ENCODE assay signal across 8 cellular contexts in the genomic region with DNA sequence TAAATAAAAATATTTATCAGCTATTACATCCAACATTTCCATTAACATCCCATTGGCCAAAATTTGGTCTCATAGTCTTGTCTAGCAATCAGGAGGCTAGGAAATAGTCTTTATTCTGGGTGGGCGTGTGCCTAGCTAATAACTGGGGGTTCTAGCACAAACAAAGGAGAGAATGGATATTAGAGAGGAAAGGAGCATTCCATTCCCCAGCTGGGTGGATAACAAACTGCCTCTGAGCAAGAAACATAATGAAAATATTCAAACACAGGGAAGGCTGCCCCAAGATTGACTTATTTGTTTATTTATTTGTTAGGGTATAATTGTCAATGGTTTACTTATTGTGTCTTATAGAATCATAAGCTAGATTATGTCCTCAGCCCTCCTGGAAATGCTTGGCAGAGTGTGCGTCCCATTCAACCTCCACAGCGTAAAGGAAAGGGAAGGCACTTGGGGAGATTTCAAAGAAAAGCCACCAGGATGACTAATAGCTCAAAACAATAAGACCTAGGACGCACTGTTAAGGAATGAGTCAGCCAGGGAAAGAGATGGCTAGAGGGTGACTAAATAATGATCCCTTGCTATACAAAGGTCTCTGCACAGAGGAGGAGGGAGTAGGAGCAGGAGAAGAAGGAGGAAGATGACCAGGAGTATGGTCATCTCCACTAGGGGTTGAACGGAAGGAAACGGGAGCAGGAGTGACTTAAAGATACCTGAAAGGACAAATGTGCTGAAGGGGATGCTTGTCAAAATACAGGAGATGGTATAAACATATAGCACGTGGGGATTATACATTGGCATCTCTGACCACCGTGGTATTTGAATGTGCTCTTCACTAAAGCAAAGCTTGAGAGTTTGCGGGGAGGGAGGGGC. TPM values are rescaled to one million over a fixed set of nuclear protein-coding genes. Genes with fewer than 3 reads are reported as not detected.
DNase-seq lines count a peak whose midpoint lies in the region; ATAC-seq, FAIRE-seq and TF ChIP-seq lines count a peak whose summit lies in the region.
"Had no signal": no experiment of that assay in that cellular context is flagged by ENCODE, and none has a peak within 500 bp of the region (broad histone marks: within the 10 kb centered on the region; RNA-seq: fewer than 3 reads in every experiment).

No MANE protein-coding gene starts in this region.

- dilution Hi-C loops in endothelial cell of umbilical vein (cut with MboI; ENCODE audit: extremely low pct_ligation_motif_present, low sequenced_read_pairs): no loop called here

- BruUV-seq in endothelial cell of umbilical vein (replicated peaks; lab: Mats Ljungman, UMichigan): TSS peak; percentile 84

- H3K79me2 ChIP-seq in endothelial cell of umbilical vein (ENCODE audit: control insufficient read depth, insufficient read depth, low read length): no peaks in the 10 kb centered on the region

- H3K9me3 ChIP-seq in HAP-1: no peaks in the 10 kb centered on the region
- H3K9me3 ChIP-seq in endothelial cell of umbilical vein (replicated peaks; ENCODE audit: control insufficient read depth, insufficient read depth, low read length): no peaks in the 10 kb centered on the region

- peak; percentile 98 for FAIRE-seq in endothelial cell of umbilical vein (lab: Jason Lieb, UNC)

- intact Hi-C loops in endothelial cell of umbilical vein (cut with micrococcal nuclease): loop anchor here (1.0 kb wide), 3 partner anchors 12 to 56 kb away; a partner anchor contains a TSS

- peak overlapping the region; percentile 69 for H3K9ac ChIP-seq in endothelial cell of umbilical vein (replicated peaks; ENCODE audit: extremely low read depth, insufficient read depth, low read length)

- peak overlapping the region; percentile 94 for H3K27ac ChIP-seq in endothelial cell of umbilical vein (ENCODE audit: insufficient read depth, low read depth, low read length)

- no peak for TF ChIP-seq POLR2A in endothelial cell of umbilical vein (IDR thresholded peaks at IDR 0.05; ENCODE audit: low read depth, low read length)

- no peaks in the 10 kb centered on the region for H3K27me3 ChIP-seq in HAP-1 (ENCODE audit: low read depth)
- no peaks in the 10 kb centered on the region for H3K27me3 ChIP-seq in endothelial cell of umbilical vein (ENCODE audit: control insufficient read depth in 2 of 2, insufficient read depth in 2 of 2, low read length in 2 of 2)

- no peaks in the 10 kb centered on the region for H4K20me1 ChIP-seq in endothelial cell of umbilical vein (replicated peaks; ENCODE audit: control insufficient read depth, extremely low read depth, insufficient read depth, low read length)

- DNase-seq in HAP-1 (ENCODE audit: low spot score in 2 of 2): peak; percentile 38 to 63
- peak; percentile 74 for DNase-seq in OCI-M1 (lab: John Stamatoyannopoulos, UW)
- peak; percentile 97 for DNase-seq in endothelial cell of umbilical vein (ENCODE audit: low read depth, low spot score)
- peak; percentile 99 for DNase-seq in renal cortical epithelial cell (ENCODE audit: low read depth)
- DNase-seq in middle frontal gyrus (ENCODE audit: extremely low spot score, low spot score): no peak
- DNase-seq: NCI-H2029 treated with DMSO at 0.1 percent for 48 hours had no signal

- POLR2A ChIA-PET in endothelial cell of umbilical vein (lab: Charles Lee): interaction anchor here (0.5 to 2.3 kb wide), 7 partner anchors 11 to 230 kb away, joined by 3 to 6 read pairs (median 4); no protein-coding TSS in a partner anchor

- peaks cover 7% of the 10 kb centered on the region; the same call in 1 of the 2 replicates for H3K4me1 ChIP-seq in HAP-1
- H3K4me1 ChIP-seq in endothelial cell of umbilical vein (ENCODE audit: control insufficient read depth, extremely low read depth, insufficient read depth, low read length): peaks cover 22% of the 10 kb centered on the region

- no peak overlapping the region for H2AFZ ChIP-seq in endothelial cell of umbilical vein (ENCODE audit: low read depth, low read length)

- in situ Hi-C loops in HAP-1 (cut with MboI; ENCODE audit: low sequenced_read_pairs): no loop called here

- no peaks in the 10 kb centered on the region for H3K9me1 ChIP-seq in endothelial cell of umbilical vein (replicated peaks; ENCODE audit: control insufficient read depth, extremely low read depth, insufficient read depth, low read length)

- H3K4me3 ChIP-seq in HAP-1 (no peak overlapping the region), endothelial cell of umbilical vein (replicated peaks in 1 of 3; ENCODE audit: insufficient read depth in 1 of 3, low read depth in 1 of 3, low read length in 3 of 3) (peak overlapping the region in 1 of 3 experiments; percentile 19)

- CTCF ChIA-PET in endothelial cell of umbilical vein (lab: Charles Lee): interaction anchor here (0.8 to 2.2 kb wide), 12 partner anchors 9 to 210 kb away, joined by 3 to 9 read pairs (median 6); a partner anchor contains a TSS

- ATAC-seq in GM21381 (IDR thresholded peaks at IDR 0.05; ENCODE audit: unreplicated experiment) (no peak), HG03196 (IDR thresholded peaks at IDR 0.05; ENCODE audit: unreplicated experiment) (no peak)

- H3K4me2 ChIP-seq in endothelial cell of umbilical vein (ENCODE audit: insufficient read depth, low read length): peak overlapping the region; percentile 60

- TF ChIP-seq CTCF in endothelial cell of umbilical vein (IDR thresholded peaks at IDR 0.05; ENCODE audit: extremely low read depth in 1 of 2, insufficient read depth in 1 of 2, low read depth in 1 of 2, low read length in 2 of 2): no peak

- H3K36me3 ChIP-seq in HAP-1 (replicated peaks) (no peaks in the 10 kb centered on the region), endothelial cell of umbilical vein (ENCODE audit: control insufficient read depth in 2 of 2, extremely low read depth in 1 of 2, insufficient read depth in 2 of 2, low read length in 2 of 2) (no peaks in the 10 kb centered on the region)

TF ChIP-seq in endothelial cell of umbilical vein, 7 proteins besides CTCF, POLR2A, EP300 and RAD21:
- TF ChIP-seq, protein P1, sequence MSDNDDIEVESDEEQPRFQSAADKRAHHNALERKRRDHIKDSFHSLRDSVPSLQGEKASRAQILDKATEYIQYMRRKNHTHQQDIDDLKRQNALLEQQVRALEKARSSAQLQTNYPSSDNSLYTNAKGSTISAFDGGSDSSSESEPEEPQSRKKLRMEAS (IDR thresholded peaks at IDR 0.05; ENCODE audit: insufficient read depth, insufficient read length): no peak
- peak; percentile 100 for TF ChIP-seq FOS (IDR thresholded peaks at IDR 0.05; ENCODE audit: borderline replicate concordance, insufficient read depth, low read length)
- no peak for TF ChIP-seq MYC (IDR thresholded peaks at IDR 0.05; ENCODE audit: low read depth, low read length)
- peak; percentile 98 for TF ChIP-seq JUN (IDR thresholded peaks at IDR 0.05; ENCODE audit: borderline replicate concordance, insufficient read depth, insufficient read length, low read depth)
- TF ChIP-seq EZH2 (IDR thresholded peaks at IDR 0.05; ENCODE audit: borderline replicate concordance, low read depth, low read length, severe bottlenecking): no peak
- peak; percentile 91 for TF ChIP-seq GATA2 (IDR thresholded peaks at IDR 0.05; ENCODE audit: insufficient read depth, insufficient read length, low read depth, low read length)
- TF ChIP-seq POLR2AphosphoS5 (IDR thresholded peaks at IDR 0.05; ENCODE audit: insufficient read depth, low read depth, low read length): peak; percentile 83
TF ChIP-seq in endothelial cell of umbilical vein: peak in this region for 4.

RNA-seq across cellular contexts. Expression of a gene that starts 23.5 kb away (rescaled TPM):
- total RNA-seq in endothelial cell of umbilical vein (31.5 and 33.4 TPM in 2 replicates), renal cortical epithelial cell (41.7 and 56.8 TPM in 2 replicates)
- polyA plus RNA-seq in endothelial cell of umbilical vein: 3.4 and 6.2 TPM in 2 replicates
- 9.1 and 9.2 TPM in 2 replicates for polyA plus RNA-seq in endothelial cell of umbilical vein (2011; cell fraction: cytosol; rRNA removed)
- 10.0 and 13.8 TPM in 2 replicates for polyA plus RNA-seq in endothelial cell of umbilical vein (2011; cell fraction: nucleus; rRNA removed)
- polyA plus RNA-seq in endothelial cell of umbilical vein (2012): 20.2 and 37.7 TPM in 2 replicates
- polyA minus RNA-seq in endothelial cell of umbilical vein: 11.1 and 12.3 TPM in 2 replicates
- polyA minus RNA-seq in endothelial cell of umbilical vein (2011; cell fraction: cytosol; rRNA and poly(A)+ RNA removed): 7.7 TPM
- 20.1 and 23.9 TPM in 2 replicates for polyA minus RNA-seq in endothelial cell of umbilical vein (2011; cell fraction: nucleus; rRNA and poly(A)+ RNA removed)

RNA-seq across cellular contexts. Expression of a gene that starts 56.2 kb away (rescaled TPM):
- total RNA-seq in endothelial cell of umbilical vein (871 and 890 TPM in 2 replicates), renal cortical epithelial cell (458 and 736 TPM in 2 replicates)
- 310 and 585 TPM in 2 replicates for polyA plus RNA-seq in endothelial cell of umbilical vein
- polyA plus RNA-seq in endothelial cell of umbilical vein (2011; cell fraction: cytosol; rRNA removed): 907 and 1,246 TPM in 2 replicates
- 296 and 362 TPM in 2 replicates for polyA plus RNA-seq in endothelial cell of umbilical vein (2011; cell fraction: nucleus; rRNA removed)
- 1,750 and 1,844 TPM in 2 replicates for polyA plus RNA-seq in endothelial cell of umbilical vein (2012)
- 104 TPM in 2 replicates for polyA minus RNA-seq in endothelial cell of umbilical vein
- 222 TPM for polyA minus RNA-seq in endothelial cell of umbilical vein (2011; cell fraction: cytosol; rRNA and poly(A)+ RNA removed)
- 122 and 134 TPM in 2 replicates for polyA minus RNA-seq in endothelial cell of umbilical vein (2011; cell fraction: nucleus; rRNA and poly(A)+ RNA removed)
